In the genomic region with DNA sequence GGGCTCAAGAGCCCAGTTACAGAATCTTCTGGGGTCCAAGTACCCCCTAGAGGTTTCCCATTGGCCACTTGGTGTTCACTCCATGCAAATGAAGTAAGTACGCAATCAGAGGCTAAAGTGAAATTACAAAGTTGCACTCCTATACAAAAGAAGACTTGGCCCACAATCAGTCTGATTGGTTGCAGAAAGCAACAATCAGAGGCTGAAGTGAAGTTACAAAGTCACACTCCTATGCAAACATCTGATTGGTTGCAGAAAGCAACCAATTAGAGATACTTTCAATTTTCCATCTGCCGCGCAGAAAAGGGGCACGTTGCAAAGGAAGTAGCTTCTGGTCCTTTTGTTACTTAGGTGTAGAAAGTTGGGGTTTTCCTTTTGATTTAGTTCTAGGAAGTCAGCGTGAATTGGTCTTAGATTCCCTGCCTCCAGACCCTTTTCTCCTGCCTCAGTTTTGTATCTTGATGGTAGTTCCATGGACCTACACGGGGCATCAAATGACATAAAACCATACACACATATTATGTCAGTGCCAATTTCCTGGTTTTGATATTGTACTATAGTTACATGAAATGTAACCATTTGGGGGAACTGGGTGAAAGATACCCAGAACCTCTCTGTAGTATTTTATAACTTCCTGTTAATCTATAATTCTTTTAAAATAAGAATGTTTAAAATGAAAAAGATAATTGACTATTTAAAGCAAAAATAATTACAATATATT, we compare ENCODE assay signal across 11 cellular contexts. TPM values are rescaled to one million over a fixed set of nuclear protein-coding genes. Genes with fewer than 3 reads are reported as not detected.
A peak's percentile ranks its signal among the peaks of the same experiment; 100 is the strongest.
DNase-seq lines count a peak whose midpoint lies in the region; ATAC-seq and TF ChIP-seq lines count a peak whose summit lies in the region.
"Had no signal": no experiment of that assay in that cellular context is flagged by ENCODE, and none has a peak within 500 bp of the region (broad histone marks: within the 10 kb centered on the region; RNA-seq: fewer than 3 reads in every experiment).

No MANE protein-coding gene starts in this region.

- H3K9me3 Mint-ChIP-seq in activated CD8-positive, alpha-beta T cell treated with anti-CD3 and anti-CD28 coated beads for 36 hours = no peaks in the 10 kb centered on the region

- intact Hi-C loops in activated CD8-positive, alpha-beta T cell treated with anti-CD3 and anti-CD28 coated beads for 36 hours (cut with micrococcal nuclease) = loop anchor here (10.0 kb wide), 1 partner anchor 64 kb away; no protein-coding TSS in a partner anchor

- no peak for TF ChIP-seq POLR2A in erythroblast (IDR thresholded peaks at IDR 0.05; ENCODE audit: low read length)

- H3K27ac Mint-ChIP-seq in activated CD8-positive, alpha-beta T cell treated with anti-CD3 and anti-CD28 coated beads for 36 hours = peak overlapping the region; percentile 89
- H3K27ac Mint-ChIP-seq: nephron had no signal

- peaks cover 5% of the 10 kb centered on the region for H3K4me1 Mint-ChIP-seq in activated CD8-positive, alpha-beta T cell treated with anti-CD3 and anti-CD28 coated beads for 36 hours (ENCODE audit: low read depth)
- H3K4me1 Mint-ChIP-seq: nephron had no signal

- H3K4me3 Mint-ChIP-seq in activated CD8-positive, alpha-beta T cell treated with anti-CD3 and anti-CD28 coated beads for 36 hours = peak overlapping the region; percentile 65
- H3K4me3 Mint-ChIP-seq: nephron had no signal

- TF ChIP-seq CTCF in activated CD8-positive, alpha-beta T cell treated with anti-CD3 and anti-CD28 coated beads for 36 hours (IDR thresholded peaks at IDR 0.05) = no peak

- CTCF ChIA-PET in activated CD8-positive, alpha-beta T cell treated with anti-CD3 and anti-CD28 coated beads for 36 hours (lab: Charles Lee) = no interaction called here

- ATAC-seq in activated CD8-positive, alpha-beta T cell treated with anti-CD3 and anti-CD28 coated beads for 36 hours = peak; percentile 89
- ATAC-seq in HG03460 (IDR thresholded peaks at IDR 0.05; ENCODE audit: unreplicated experiment) = no peak

- peak; percentile 6 for DNase-seq in activated CD4-positive, CD25-positive, alpha-beta regulatory T cell treated with anti-CD3 and anti-CD28 coated beads, Interleukin-2, amount 50 U/mL, for 16 hours (ENCODE audit: low read depth, low spot score)
- DNase-seq in activated CD4-positive, CD25-positive, alpha-beta regulatory T cell treated with anti-CD3 and anti-CD28 coated beads, Interleukin-2, amount 50 U/mL, for 72 hours = no peak
- DNase-seq in activated CD8-positive, alpha-beta T cell treated with anti-CD3 and anti-CD28 coated beads for 36 hours = peak; percentile 45
- peak; percentile 0 to 2 for DNase-seq in erythroblast (lab: John Stamatoyannopoulos, UW)
- peak in 5 of 6 experiments; percentile 20 to 63 (median 57) for DNase-seq in stimulated activated naive CD4-positive, alpha-beta T cell (lab: John Stamatoyannopoulos, UW)
- no peak for DNase-seq in NCI-H1417 (lab: John Stamatoyannopoulos, UW)
- DNase-seq in COLO829 (ENCODE audit: low spot score) = no peak
- DNase-seq: NCI-H1436 treated with DMSO at 0.1 percent for 48 hours, WERI-Rb-1 had no signal

- POLR2A ChIA-PET in activated CD8-positive, alpha-beta T cell treated with anti-CD3 and anti-CD28 coated beads for 36 hours (lab: Charles Lee) = interaction anchor here (0.8 kb wide), 1 partner anchor 1302 kb away, joined by 5 read pairs; no protein-coding TSS in a partner anchor

- H3K27me3 Mint-ChIP-seq in activated CD8-positive, alpha-beta T cell treated with anti-CD3 and anti-CD28 coated beads for 36 hours = no peaks in the 10 kb centered on the region

- no peaks in the 10 kb centered on the region for H3K36me3 Mint-ChIP-seq in activated CD8-positive, alpha-beta T cell treated with anti-CD3 and anti-CD28 coated beads for 36 hours (ENCODE audit: low read depth)

RNA-seq across cellular contexts. Expression of gene PIN4, which starts 12.4 kb away (rescaled TPM):
- 1 to 10 TPM; 5.0 to 6.4 TPM for total RNA-seq in activated CD8-positive, alpha-beta T cell treated with anti-CD3 and anti-CD28 coated beads for 36 hours

RNA-seq across cellular contexts. Expression of gene RTL5, which starts 37.5 kb away (rescaled TPM):
- under 1 TPM; 0.18 to 0.31 TPM for total RNA-seq in activated CD8-positive, alpha-beta T cell treated with anti-CD3 and anti-CD28 coated beads for 36 hours

Comparison
In these comparisons a context has a peak if more than half of its experiments do, and no peak if none do; other contexts are left out.
1. DNase-seq: peak in activated CD4-positive, CD25-positive, alpha-beta regulatory T cell treated with anti-CD3 and anti-CD28 coated beads, Interleukin-2, amount 50 U/mL, for 16 hours (single experiment), activated CD8-positive, alpha-beta T cell treated with anti-CD3 and anti-CD28 coated beads for 36 hours (single experiment), erythroblast (2 of 2) and stimulated activated naive CD4-positive, alpha-beta T cell (5 of 6); none in activated CD4-positive, CD25-positive, alpha-beta regulatory T cell treated with anti-CD3 and anti-CD28 coated beads, Interleukin-2, amount 50 U/mL, for 72 hours (single experiment), NCI-H1417 (0 of 3) and COLO829 (single experiment).